1 cellular context compared by ENCODE assay signal in the genomic region with DNA sequence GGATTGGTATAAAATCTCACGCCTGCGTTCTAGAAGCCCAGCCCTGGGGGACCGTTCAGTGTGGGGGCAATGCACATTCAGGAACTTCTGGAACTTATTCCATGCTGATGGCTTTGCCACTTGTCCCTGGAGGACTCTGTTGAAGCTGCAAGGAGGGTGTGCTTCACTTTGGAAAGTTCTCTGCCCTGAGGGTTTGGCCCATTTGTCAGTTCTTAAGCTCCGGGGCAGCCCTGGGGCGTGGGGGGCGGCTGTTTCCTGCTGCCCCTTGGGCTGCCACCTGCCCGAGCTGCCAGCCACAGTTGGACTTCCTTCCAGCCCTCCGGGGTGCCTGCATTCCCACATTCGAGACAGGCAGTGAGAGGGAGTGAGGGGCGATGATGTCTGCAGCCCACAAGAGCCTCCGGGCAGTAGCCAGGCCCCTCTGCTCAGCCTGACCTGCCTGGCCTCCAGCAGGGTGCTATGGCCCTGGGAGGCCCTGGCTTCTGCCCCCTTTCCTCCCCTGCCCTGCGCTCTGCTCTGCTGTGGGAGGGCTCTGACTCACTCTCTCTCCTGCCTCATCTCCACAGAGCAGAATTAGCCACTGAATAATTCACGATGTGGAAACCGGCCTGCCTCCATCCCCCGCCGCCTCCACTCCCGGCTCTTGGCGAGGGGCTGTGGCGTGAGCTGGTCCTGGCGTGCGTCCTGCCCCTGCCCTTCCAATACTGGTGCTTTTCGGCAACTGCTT.
TF ChIP-seq lines count a peak whose summit lies in the region.

No MANE protein-coding gene starts in this region.

TF ChIP-seq in A549, 52 proteins besides CTCF, POLR2A, EP300 and RAD21 (continued from another document):
- TF ChIP-seq E2F6 (IDR thresholded peaks at IDR 0.05; ENCODE audit: borderline replicate concordance, low read depth), result no peak; the same call in 1 of the 2 replicates
- TF ChIP-seq FOSL2 (IDR thresholded peaks at IDR 0.05), result no peak; the same call in 1 of the 2 replicates
- TF ChIP-seq FOSL2 (CRISPR knock-in tag; IDR thresholded peaks at IDR 0.05), result peak; percentile 72
- TF ChIP-seq REST (IDR thresholded peaks at IDR 0.05), result no peak
- no peak for TF ChIP-seq PHF8 (IDR thresholded peaks at IDR 0.05; ENCODE audit: borderline replicate concordance, low read depth)
- TF ChIP-seq JUN (IDR thresholded peaks at IDR 0.05), result peak in 1 of 2 experiments; percentile 14; a peak in 1 of 5 replicates
- no peak for TF ChIP-seq CHD2 (IDR thresholded peaks at IDR 0.05; ENCODE audit: low read length, partially characterized antibody)
- no peak for TF ChIP-seq JUNB (IDR thresholded peaks at IDR 0.05)
- TF ChIP-seq, protein P1, sequence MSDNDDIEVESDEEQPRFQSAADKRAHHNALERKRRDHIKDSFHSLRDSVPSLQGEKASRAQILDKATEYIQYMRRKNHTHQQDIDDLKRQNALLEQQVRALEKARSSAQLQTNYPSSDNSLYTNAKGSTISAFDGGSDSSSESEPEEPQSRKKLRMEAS (IDR thresholded peaks at IDR 0.05), result no peak
